11 cellular contexts compared by ENCODE assay signal in the genomic region with DNA sequence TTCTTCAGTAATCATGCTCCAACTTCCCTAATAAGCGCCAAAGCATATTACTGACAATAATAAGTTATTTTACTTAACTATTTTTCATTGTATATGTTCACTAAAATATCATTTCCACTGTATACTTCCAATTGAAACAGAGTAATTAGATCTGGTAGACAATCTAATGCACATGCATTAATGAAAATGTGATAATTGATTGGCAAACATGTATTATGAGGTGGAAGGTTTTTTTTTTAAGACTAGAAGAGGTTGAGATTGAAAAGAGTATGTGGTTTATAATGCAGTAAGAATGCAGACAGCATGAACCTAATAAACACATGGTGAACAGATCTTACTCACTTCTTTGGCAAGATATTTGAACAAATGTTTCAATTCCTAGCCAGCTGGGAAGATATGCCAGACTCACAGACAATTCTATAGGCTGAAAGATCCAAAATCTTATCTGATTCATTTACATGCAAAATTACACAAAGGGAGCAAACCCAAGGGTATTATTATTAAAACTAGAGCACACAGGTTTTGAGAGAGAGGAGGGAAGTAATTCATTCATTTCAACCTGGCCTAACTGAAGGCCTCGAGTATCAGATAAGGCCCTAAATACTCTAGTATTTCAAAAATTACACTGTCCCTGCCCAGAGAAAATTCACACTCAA. TPM values are rescaled to one million over a fixed set of nuclear protein-coding genes. Genes with fewer than 3 reads are reported as not detected.
DNase-seq lines count a peak whose midpoint lies in the region; FAIRE-seq and TF ChIP-seq lines count a peak whose summit lies in the region.
"Had no signal": no experiment of that assay in that cellular context is flagged by ENCODE, and none has a peak within 500 bp of the region (broad histone marks: within the 10 kb centered on the region; RNA-seq: fewer than 3 reads in every experiment).

No MANE protein-coding gene starts in this region.

- H3K27me3 ChIP-seq in HAP-1 (ENCODE audit: low read depth): no peaks in the 10 kb centered on the region
- no peaks in the 10 kb centered on the region for H3K27me3 ChIP-seq in mammary epithelial cell (ENCODE audit: insufficient read depth, low read length)

- no peak for TF ChIP-seq CTCF in mammary epithelial cell (conservative IDR thresholded peaks at IDR 0.05 in 1 of 2, IDR thresholded peaks at IDR 0.05 in 1 of 2; ENCODE audit: extremely low read depth in 1 of 2, insufficient read depth in 1 of 2, low read depth in 1 of 2, low read length in 2 of 2)

- DNase-seq in HAP-1 (ENCODE audit: low spot score in 2 of 2): peak in 1 of 2 experiments; percentile 81
- peak; percentile 60 for DNase-seq in mammary epithelial cell
- peak; percentile 14 for DNase-seq in kidney tubule cell (ENCODE audit: low spot score)
- no peak for DNase-seq in DMS53 treated with DMSO at 0.1 percent for 48 hours (lab: John Stamatoyannopoulos, UW; ENCODE audit: unreplicated experiment)
- no peak for DNase-seq in NCI-H82 treated with DMSO at 0.1 percent for 48 hours (lab: John Stamatoyannopoulos, UW; ENCODE audit: unreplicated experiment)
- DNase-seq in SIG-M5 treated with dmso at 0.1 percent for 504 hours (lab: John Stamatoyannopoulos, UW; ENCODE audit: unreplicated experiment): no peak
- DNase-seq in NCI-H2227 (lab: John Stamatoyannopoulos, UW; ENCODE audit: unreplicated experiment): no peak
- DNase-seq: DND-41; SHP77; stimulated activated CD4-positive, alpha-beta T cell treated with anti-CD3 and anti-CD28 coated beads, Interleukin-4, amount 100 ng/mL, for 1 hour had no signal

- no peaks in the 10 kb centered on the region for H3K36me3 ChIP-seq in HAP-1 (replicated peaks)
- no peaks in the 10 kb centered on the region for H3K36me3 ChIP-seq in mammary epithelial cell (ENCODE audit: insufficient read depth, low read length)

- in situ Hi-C loops in HAP-1 (cut with MboI; ENCODE audit: low sequenced_read_pairs) (no loop called here), mammary epithelial cell (cut with MboI; ENCODE audit: low sequenced_read_pairs in 2 of 2) (no loop called here)

- no TSS peak for BruUV-seq in mammary epithelial cell (replicated peaks; lab: Mats Ljungman, UMichigan)

- peak overlapping the region; percentile 56 for H3K4me3 ChIP-seq in HAP-1
- H3K4me3 ChIP-seq in mammary epithelial cell (replicated peaks in 1 of 3; ENCODE audit: insufficient read depth in 1 of 3, low read depth in 2 of 3, low read length in 3 of 3): peak overlapping the region; percentile 62 to 99 (median 95)

- intact Hi-C loops in mammary epithelial cell (cut with micrococcal nuclease): no loop called here

- H3K4me1 ChIP-seq in HAP-1 (peaks cover 16% of the 10 kb centered on the region), mammary epithelial cell (ENCODE audit: insufficient read depth, low read length) (peaks cover 13% of the 10 kb centered on the region)

- dilution Hi-C loops in mammary epithelial cell (cut with HindIII; ENCODE audit: low sequenced_read_pairs): no loop called here

- H3K27ac ChIP-seq in mammary epithelial cell (ENCODE audit: insufficient read depth, low read depth, low read length): peak overlapping the region; percentile 95

- H3K79me2 ChIP-seq in mammary epithelial cell (ENCODE audit: insufficient read depth, low read length): peaks cover 77% of the 10 kb centered on the region

- CTCF ChIA-PET in mammary epithelial cell (lab: Charles Lee; ENCODE audit: low non-redundant PET): no interaction called here

- peak overlapping the region; percentile 97 for H3K9ac ChIP-seq in mammary epithelial cell (ENCODE audit: insufficient read depth, low read length)

- peak; percentile 40 for FAIRE-seq in A204.1 (lab: Jason Lieb, UNC)

- peak overlapping the region; percentile 93 for H3K4me2 ChIP-seq in mammary epithelial cell (ENCODE audit: insufficient read depth, low read depth, low read length)

- WGBS in mammary epithelial cell (ENCODE audit: low coverage, missing lambda C conversion rate): 50% methylated on average over 2 of the region's 2 CpGs

- no peak overlapping the region for H2AFZ ChIP-seq in mammary epithelial cell (ENCODE audit: low read depth, low read length)

- H3K9me3 ChIP-seq in HAP-1 (no peaks in the 10 kb centered on the region; the same call in 1 of the 2 replicates), mammary epithelial cell (replicated peaks; ENCODE audit: insufficient read depth, low read length) (no peaks in the 10 kb centered on the region)

- H4K20me1 ChIP-seq in mammary epithelial cell (ENCODE audit: insufficient read depth, low read length): peaks cover 15% of the 10 kb centered on the region

RNA-seq across cellular contexts. Expression of gene NCKAP1, which starts 2.8 kb away (rescaled TPM):
- total RNA-seq in mammary epithelial cell: 100 to 1,000 TPM; 153 to 172 TPM
- polyA plus RNA-seq in mammary epithelial cell: 133 TPM
- polyA minus RNA-seq in mammary epithelial cell: 107 TPM

RNA-seq across cellular contexts. Expression of gene DUSP19, which starts 43.1 kb away (rescaled TPM):
- 1 to 10 TPM; 1.0 to 1.7 TPM for total RNA-seq in mammary epithelial cell
- 0.23 TPM for polyA plus RNA-seq in mammary epithelial cell
- 0.93 TPM for polyA minus RNA-seq in mammary epithelial cell

Comparison
In these comparisons a context has a peak if more than half of its experiments do, and no peak if none do; other contexts are left out.
1. DNase-seq: peak in mammary epithelial cell (single experiment) and kidney tubule cell (single experiment); none in DMS53 treated with DMSO at 0.1 percent for 48 hours (single experiment), NCI-H82 treated with DMSO at 0.1 percent for 48 hours (single experiment), SIG-M5 treated with dmso at 0.1 percent for 504 hours (single experiment) and NCI-H2227 (single experiment).